ENCODE assay signal across 24 cellular contexts in genomic region chr1:228723287-228723686, GRCh38. TPM values are rescaled to one million over a fixed set of nuclear protein-coding genes. Genes with fewer than 3 reads are reported as not detected.
DNase-seq lines count a peak whose midpoint lies in the region; ATAC-seq and TF ChIP-seq lines count a peak whose summit lies in the region.
"Had no signal": no experiment of that assay in that cellular context is flagged by ENCODE, and none has a peak within 500 bp of the region (broad histone marks: within the 10 kb centered on the region; RNA-seq: fewer than 3 reads in every experiment).

No MANE protein-coding gene starts in this region.

- H3K9ac ChIP-seq in endodermal cell (ENCODE audit: extremely low read depth, low read length, poor library complexity, severe bottlenecking) = no peak overlapping the region
- H3K9ac ChIP-seq: BLaER1 treated with 17β-estradiol and CSF1 and Interleukin-3, amounts not matched to agents 10 nM and 100 nM had no signal

- H3K36me3 ChIP-seq in breast epithelium (no peaks in the 10 kb centered on the region), endodermal cell (ENCODE audit: control insufficient read depth, insufficient read depth, low read length) (no peaks in the 10 kb centered on the region)
- H3K36me3 ChIP-seq: BLaER1 treated with 17β-estradiol and CSF1 and Interleukin-3, amounts not matched to agents 10 nM and 100 nM; Peyer's patch had no signal

- no peaks in the 10 kb centered on the region for H3K9me3 Mint-ChIP-seq in MCF 10A (ENCODE audit: unreplicated experiment)
- no peaks in the 10 kb centered on the region for H3K9me3 Mint-ChIP-seq in endodermal cell
- H3K9me3 Mint-ChIP-seq: CD8-positive, alpha-beta T cell had no signal

- no peak for TF ChIP-seq POLR2A in breast epithelium (IDR thresholded peaks at IDR 0.05)

- no peak for TF ChIP-seq CTCF in breast epithelium (IDR thresholded peaks at IDR 0.05)
- TF ChIP-seq CTCF in MCF 10A (IDR thresholded peaks at IDR 0.05; ENCODE audit: unreplicated experiment) = no peak
- no peak for TF ChIP-seq CTCF in endodermal cell (conservative IDR thresholded peaks at IDR 0.05)

- ATAC-seq in GM18868 (IDR thresholded peaks at IDR 0.05; ENCODE audit: unreplicated experiment) (no peak), GM21529 (IDR thresholded peaks at IDR 0.05; ENCODE audit: unreplicated experiment) (no peak)
- ATAC-seq: CD8-positive, alpha-beta T cell; SK-N-SH treated with all-trans-retinoic acid at 6 μM for 48 hours had no signal

- POLR2A ChIA-PET in MCF 10A (lab: Yijun Ruan, JAX) = interaction anchor here (1.9 kb wide), 1 partner anchor 11 kb away, joined by 8 read pairs; the partner anchor contains the start of gene RHOU

- BruUV-seq in MCF 10A (replicated peaks; lab: Mats Ljungman, UMichigan) = no TSS peak

- H3K36me3 Mint-ChIP-seq in MCF 10A (ENCODE audit: insufficient read depth, unreplicated experiment) (peaks cover 1% of the 10 kb centered on the region), endodermal cell (ENCODE audit: low read depth) (no peaks in the 10 kb centered on the region)
- H3K36me3 Mint-ChIP-seq: CD8-positive, alpha-beta T cell had no signal

- H3K4me1 ChIP-seq in breast epithelium = no peaks in the 10 kb centered on the region
- H3K4me1 ChIP-seq in endodermal cell (ENCODE audit: control insufficient read depth, insufficient read depth, low read length) = no peaks in the 10 kb centered on the region
- H3K4me1 ChIP-seq: Peyer's patch had no signal

- H3K27ac ChIP-seq in breast epithelium = peak overlapping the region; percentile 4 to 44
- H3K27ac ChIP-seq in endodermal cell (ENCODE audit: low read depth, low read length) = no peak overlapping the region
- H3K27ac ChIP-seq: BLaER1 treated with 17β-estradiol and CSF1 and Interleukin-3, amounts not matched to agents 10 nM and 100 nM; Peyer's patch had no signal

- DNase-seq in breast epithelium (ENCODE audit: low spot score in 2 of 2) = no peak
- no peak for DNase-seq in MCF 10A (ENCODE audit: unreplicated experiment)
- DNase-seq in endodermal cell = peak; percentile 74
- DNase-seq in iPS-NIHi7 (ENCODE audit: extremely low spot score) = peak; percentile 28
- no peak for DNase-seq in hippocampal formation (lab: John Stamatoyannopoulos, UW)
- DNase-seq: 8988T; CD8-positive, alpha-beta T cell; DND-41; H7; KG1; NCI-H1105; NCI-H146; NCI-H2029; NCI-H226; NCI-H524; NCI-H774; NK-92 treated with Interleukin-12 subunit alpha and Interleukin-12 subunit beta, amount 100 ng/mL, for 24 hours; Peyer's patch had no signal

- no peaks in the 10 kb centered on the region for H3K9me3 ChIP-seq in breast epithelium
- no peaks in the 10 kb centered on the region for H3K9me3 ChIP-seq in endodermal cell (ENCODE audit: control insufficient read depth, low read length)
- H3K9me3 ChIP-seq: BLaER1 treated with 17β-estradiol and CSF1 and Interleukin-3, amounts not matched to agents 10 nM and 100 nM; Peyer's patch had no signal

- intact Hi-C loops in breast epithelium (cut with DNase I; ENCODE audit: low total_unique reads) = no loop called here
- intact Hi-C loops in MCF 10A (cut with micrococcal nuclease) = no loop called here

- H3K4me3 ChIP-seq in breast epithelium (no peak overlapping the region), endodermal cell (ENCODE audit: low read length) (no peak overlapping the region)
- H3K4me3 ChIP-seq: BLaER1 treated with 17β-estradiol and CSF1 and Interleukin-3, amounts not matched to agents 10 nM and 100 nM; Peyer's patch had no signal

- peaks cover 15% of the 10 kb centered on the region for H3K27me3 Mint-ChIP-seq in MCF 10A (ENCODE audit: insufficient read depth, unreplicated experiment)
- peaks cover 13% of the 10 kb centered on the region for H3K27me3 Mint-ChIP-seq in endodermal cell (ENCODE audit: insufficient read depth)

- H3K4me1 Mint-ChIP-seq in MCF 10A (ENCODE audit: insufficient read depth, unreplicated experiment) = no peaks in the 10 kb centered on the region
- H3K4me1 Mint-ChIP-seq in endodermal cell = no peaks in the 10 kb centered on the region

- no peak overlapping the region for H3K27ac Mint-ChIP-seq in MCF 10A (ENCODE audit: low read depth, unreplicated experiment)
- no peak overlapping the region for H3K27ac Mint-ChIP-seq in endodermal cell
- H3K27ac Mint-ChIP-seq: CD8-positive, alpha-beta T cell had no signal

- WGBS in endodermal cell (ENCODE audit: insufficient coverage in 1 of 2, insufficient read length in 1 of 2), 2 experiments = 54 to 74% methylated on average over 3 to 6 of the region's 6 CpGs

- H3K27me3 ChIP-seq in breast epithelium (no peaks in the 10 kb centered on the region), endodermal cell (ENCODE audit: control insufficient read depth, insufficient read depth, low read length, poor library complexity, severe bottlenecking) (peaks cover 8% of the 10 kb centered on the region)
- H3K27me3 ChIP-seq: BLaER1 treated with 17β-estradiol and CSF1 and Interleukin-3, amounts not matched to agents 10 nM and 100 nM had no signal

- no peak overlapping the region for H3K4me3 Mint-ChIP-seq in MCF 10A (ENCODE audit: unreplicated experiment)
- no peak overlapping the region for H3K4me3 Mint-ChIP-seq in endodermal cell
- H3K4me3 Mint-ChIP-seq: CD8-positive, alpha-beta T cell had no signal

- CTCF ChIA-PET in MCF 10A (lab: Yijun Ruan, JAX) = interaction anchor here (1.5 kb wide), 1 partner anchor 504 kb away, joined by 3 read pairs; no protein-coding TSS in a partner anchor

RNA-seq across cellular contexts. Expression of gene RHOU, which starts 12.0 kb away (rescaled TPM):
- total RNA-seq in breast epithelium (10 to 100 TPM; 28.8 to 31.5 (median 29.7) TPM), MCF 10A (2022) (2.1 and 3.6 TPM in 2 replicates), endodermal cell (10 to 100 TPM in 1 of 2 donors, 1 to 10 TPM in 1; 9.0 to 12.0 TPM)
- 26.4 TPM for polyA plus RNA-seq in endodermal cell (2013, experiment 1 of 2)
- polyA plus RNA-seq in endodermal cell (2013, experiment 2 of 2) = 24.9 TPM
- total RNA-seq: HT1080, OCI-LY7 had no signal

Comparison
In these comparisons a context has a peak if more than half of its experiments do, and no peak if none do; other contexts are left out.
1. DNase-seq: peak in endodermal cell (single experiment) and iPS-NIHi7 (single experiment); none in breast epithelium (0 of 2), MCF 10A (single experiment) and hippocampal formation (0 of 2).